Comparison of ENCODE assay signal across 29 cellular contexts in the genomic region with DNA sequence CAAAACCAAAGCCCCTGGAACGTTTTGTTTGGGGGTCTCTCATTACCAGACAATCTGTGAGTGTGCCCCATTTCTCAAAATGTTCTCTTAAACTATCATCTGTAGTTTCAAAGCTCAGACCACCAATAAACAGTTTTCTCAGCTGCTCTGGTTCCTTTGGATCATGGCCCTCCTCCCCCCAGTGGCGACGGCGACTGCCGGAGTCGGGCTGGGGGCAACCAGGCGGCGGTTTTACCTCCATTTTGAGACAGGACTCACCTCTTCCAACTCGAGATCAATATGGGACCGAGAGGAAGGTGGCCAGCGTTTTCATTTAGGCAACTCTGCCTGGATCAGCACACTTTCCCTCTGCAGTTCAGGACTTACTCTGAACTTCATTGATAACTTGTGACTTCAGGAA.
A peak's percentile ranks its signal among the peaks of the same experiment; 100 is the strongest.
DNase-seq lines count a peak whose midpoint lies in the region; TF ChIP-seq lines count a peak whose summit lies in the region.
"Had no signal": no experiment of that assay in that cellular context is flagged by ENCODE, and none has a peak within 500 bp of the region (broad histone marks: within the 10 kb centered on the region; RNA-seq: fewer than 3 reads in every experiment).

No MANE protein-coding gene starts in this region.

- no peak overlapping the region for H3K27ac Mint-ChIP-seq in endodermal cell
- H3K27ac Mint-ChIP-seq: B cell; CD14-positive monocyte; CD4-positive, alpha-beta memory T cell; CD4-positive, alpha-beta T cell; CD4-positive, CD25-positive, alpha-beta regulatory T cell; CD8-positive, alpha-beta memory T cell; CD8-positive, alpha-beta T cell had no signal

- H3K27ac ChIP-seq in endodermal cell (ENCODE audit: low read depth, low read length) (no peak overlapping the region), adrenal gland (no peak overlapping the region)
- H3K27ac ChIP-seq: 22Rv1; A549; BLaER1; BLaER1 treated with 17β-estradiol and CSF1 and Interleukin-3, amounts not matched to agents 10 nM and 100 nM; C4-2B had no signal

- H3K27me3 Mint-ChIP-seq in endodermal cell (ENCODE audit: insufficient read depth), result no peaks in the 10 kb centered on the region
- H3K27me3 Mint-ChIP-seq: B cell; CD4-positive, alpha-beta memory T cell; CD4-positive, alpha-beta T cell had no signal

- DNase-seq in endodermal cell (peak; percentile 23), adrenal gland (no peak)
- DNase-seq: 8988T; ACHN; AML-193; BE2C; C1 segment of cervical spinal cord; Caco-2; Calu3; CD4-positive, alpha-beta memory T cell; CD4-positive, alpha-beta T cell; CD4-positive, CD25-positive, alpha-beta regulatory T cell; CD8-positive, alpha-beta memory T cell; CD8-positive, alpha-beta T cell; COR-L47; DMS 273 treated with DMSO at 0.1 percent for 48 hours; DMS153; DMS53; DMS79; DMS79 treated with DMSO at 0.1 percent for 48 hours; DND-41; EL had no signal

- no peaks in the 10 kb centered on the region for H3K36me3 Mint-ChIP-seq in endodermal cell (ENCODE audit: low read depth)
- H3K36me3 Mint-ChIP-seq: CD14-positive monocyte; CD4-positive, alpha-beta memory T cell; CD4-positive, CD25-positive, alpha-beta regulatory T cell; CD8-positive, alpha-beta T cell had no signal

- intact Hi-C loops in adrenal gland (cut with DNase I), result no loop called here

- no peak overlapping the region for H3K4me3 ChIP-seq in endodermal cell (ENCODE audit: low read length)
- H3K4me3 ChIP-seq in adrenal gland, result no peak overlapping the region
- H3K4me3 ChIP-seq: A549; BLaER1; BLaER1 treated with 17β-estradiol and CSF1 and Interleukin-3, amounts not matched to agents 10 nM and 100 nM had no signal

- no peak overlapping the region for H3K9ac ChIP-seq in endodermal cell (ENCODE audit: extremely low read depth, low read length, poor library complexity, severe bottlenecking)
- H3K9ac ChIP-seq: BLaER1; BLaER1 treated with 17β-estradiol and CSF1 and Interleukin-3, amounts not matched to agents 10 nM and 100 nM had no signal

- TF ChIP-seq CTCF in endodermal cell (conservative IDR thresholded peaks at IDR 0.05), result no peak
- TF ChIP-seq CTCF in adrenal gland (IDR thresholded peaks at IDR 0.05), result no peak

- no peak for TF ChIP-seq POLR2A in adrenal gland (IDR thresholded peaks at IDR 0.05)

- H3K4me1 Mint-ChIP-seq in endodermal cell, result no peaks in the 10 kb centered on the region
- H3K4me1 Mint-ChIP-seq: B cell; CD4-positive, CD25-positive, alpha-beta regulatory T cell; CD8-positive, alpha-beta memory T cell had no signal

- no peaks in the 10 kb centered on the region for H3K9me3 ChIP-seq in endodermal cell (ENCODE audit: control insufficient read depth, low read length)
- no peaks in the 10 kb centered on the region for H3K9me3 ChIP-seq in adrenal gland (replicated peaks in 1 of 3)
- H3K9me3 ChIP-seq: A549, BE2C, BLaER1, Caco-2 had no signal

- WGBS in endodermal cell (ENCODE audit: insufficient coverage in 1 of 2, insufficient read length in 1 of 2), 2 experiments, result 90 to 91% methylated on average over 8 to 11 of the region's 11 CpGs
- 77 to 93% (median 85%) methylated on average over 11 of the region's 11 CpGs for WGBS in adrenal gland, 4 donors

- no peaks in the 10 kb centered on the region for H3K9me3 Mint-ChIP-seq in endodermal cell
- H3K9me3 Mint-ChIP-seq: CD4-positive, alpha-beta memory T cell; CD4-positive, alpha-beta T cell; CD4-positive, CD25-positive, alpha-beta regulatory T cell; CD8-positive, alpha-beta memory T cell; CD8-positive, alpha-beta T cell had no signal

- H3K4me1 ChIP-seq in endodermal cell (ENCODE audit: control insufficient read depth, insufficient read depth, low read length) (no peaks in the 10 kb centered on the region), adrenal gland (replicated peaks in 1 of 2) (no peaks in the 10 kb centered on the region)
- H3K4me1 ChIP-seq: A549, BE2C, BLaER1, Caco-2 had no signal

- H3K27me3 ChIP-seq in endodermal cell (ENCODE audit: control insufficient read depth, insufficient read depth, low read length, poor library complexity, severe bottlenecking), result no peaks in the 10 kb centered on the region
- H3K27me3 ChIP-seq in adrenal gland, result no peaks in the 10 kb centered on the region
- H3K27me3 ChIP-seq: BE2C; BLaER1; BLaER1 treated with 17β-estradiol and CSF1 and Interleukin-3, amounts not matched to agents 10 nM and 100 nM had no signal

- H3K36me3 ChIP-seq in endodermal cell (ENCODE audit: control insufficient read depth, insufficient read depth, low read length) (no peaks in the 10 kb centered on the region), adrenal gland (replicated peaks in 1 of 2) (no peaks in the 10 kb centered on the region)
- H3K36me3 ChIP-seq: BE2C; BLaER1; BLaER1 treated with 17β-estradiol and CSF1 and Interleukin-3, amounts not matched to agents 10 nM and 100 nM had no signal

- H3K4me3 Mint-ChIP-seq in endodermal cell, result no peak overlapping the region
- H3K4me3 Mint-ChIP-seq: B cell; CD14-positive monocyte; CD4-positive, alpha-beta memory T cell; CD4-positive, alpha-beta T cell; CD4-positive, CD25-positive, alpha-beta regulatory T cell; CD8-positive, alpha-beta memory T cell; CD8-positive, alpha-beta T cell had no signal
